ENCODE assay signal across 15 cellular contexts in genomic region chr1:228544021-228544850, GRCh38.
"Had no signal": no experiment of that assay in that cellular context is flagged by ENCODE, and none has a peak within 500 bp of the region (broad histone marks: within the 10 kb centered on the region; RNA-seq: fewer than 3 reads in every experiment).

No MANE protein-coding gene starts in this region.

- H3K27ac Mint-ChIP-seq: activated naive CD8-positive, alpha-beta T cell; neural progenitor cell; T-helper 2 cell treated with Interferon-gamma antibody and Interleukin-4, amounts not matched to agents 5 μg/mL and 100 μg/mL, for 36 hours had no signal

- H3K4me3 ChIP-seq: esophagus squamous epithelium, neural progenitor cell, pancreas, stomach had no signal

- H3K4me3 Mint-ChIP-seq: activated naive CD8-positive, alpha-beta T cell; activated T-cell treated with anti-CD3 and anti-CD28 coated beads, Interleukin-2, amount 50 U/mL, for 4 hours; neural progenitor cell; T-helper 2 cell treated with Interferon-gamma antibody and Interleukin-4, amounts not matched to agents 5 μg/mL and 100 μg/mL, for 36 hours had no signal

- H3K4me2 ChIP-seq: neural progenitor cell had no signal

- H3K36me3 ChIP-seq: brain microvascular endothelial cell, esophagus squamous epithelium, neural progenitor cell, pancreas, stomach had no signal

- H2AFZ ChIP-seq: neural progenitor cell had no signal

- H3K27me3 ChIP-seq: brain microvascular endothelial cell, pancreas had no signal

- H3K9ac ChIP-seq: neural progenitor cell had no signal

- H3K36me3 Mint-ChIP-seq: activated naive CD8-positive, alpha-beta T cell; neural progenitor cell had no signal

- ATAC-seq: activated T-cell treated with anti-CD3 and anti-CD28 coated beads, Interleukin-2, amount 50 U/mL, for 4 hours; left ventricle myocardium superior; pancreas had no signal

- H3K9me3 ChIP-seq: esophagus squamous epithelium, pancreas, stomach had no signal

- H3K4me1 Mint-ChIP-seq: neural progenitor cell had no signal

- H3K27ac ChIP-seq: brain microvascular endothelial cell, esophagus squamous epithelium, neural progenitor cell, pancreas, stomach had no signal

- DNase-seq: activated effector memory CD4-positive, alpha-beta T cell treated with anti-CD3 and anti-CD28 coated beads, Interleukin-2, amount 50 U/mL, for 16 hours; activated T-cell treated with anti-CD3 and anti-CD28 coated beads, Interleukin-2, amount 50 U/mL, for 4 hours; amygdala; brain microvascular endothelial cell; esophagus squamous epithelium; foreskin melanocyte; head of caudate nucleus; islet precursor cell; left ventricle myocardium superior; stimulated activated CD4-positive, alpha-beta T cell treated with anti-CD3 and anti-CD28 coated beads, Interleukin-4, amount 100 ng/mL, for 4 hours; stomach had no signal

- H3K9me3 Mint-ChIP-seq: activated T-cell treated with anti-CD3 and anti-CD28 coated beads, Interleukin-2, amount 50 U/mL, for 4 hours; neural progenitor cell; T-helper 2 cell treated with Interferon-gamma antibody and Interleukin-4, amounts not matched to agents 5 μg/mL and 100 μg/mL, for 36 hours had no signal

- H3K4me1 ChIP-seq: esophagus squamous epithelium, neural progenitor cell, pancreas, stomach had no signal
